Comparison of ENCODE assay signal across 21 cellular contexts in the genomic region with DNA sequence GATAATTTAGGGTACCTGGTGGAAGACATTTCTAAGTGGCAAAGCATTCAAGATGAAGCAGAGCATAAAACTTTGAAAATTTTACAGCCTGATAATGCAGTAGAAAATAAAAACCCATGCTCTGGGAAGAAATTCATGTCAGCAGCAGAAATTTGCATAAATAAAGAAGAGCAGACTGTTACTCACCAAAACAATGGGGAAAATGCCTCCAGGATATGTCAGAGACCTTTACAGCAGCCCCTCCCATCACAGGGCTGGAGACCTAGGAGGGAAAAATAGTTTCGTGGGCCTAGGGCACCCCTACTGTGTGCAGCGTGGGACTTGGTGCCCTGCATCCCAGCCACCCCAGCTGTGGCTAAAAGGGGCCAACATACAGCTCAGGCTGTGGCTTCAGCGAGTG. TPM values are rescaled to one million over a fixed set of nuclear protein-coding genes. Genes with fewer than 3 reads are reported as not detected.
"Had no signal": no experiment of that assay in that cellular context is flagged by ENCODE, and none has a peak within 500 bp of the region (broad histone marks: within the 10 kb centered on the region; RNA-seq: fewer than 3 reads in every experiment).

No MANE protein-coding gene starts in this region.

- H3K27ac ChIP-seq: esophagus squamous epithelium, hepatocyte, left ventricle myocardium inferior, lower lobe of right lung, neural progenitor cell, ovary, right atrium auricular region had no signal

- H3K27ac Mint-ChIP-seq: dendritic cell treated with granulocyte-macrophage colony-stimulating factor and Interleukin-4, amounts not matched to agents 40 ng/mL and 50 ng/mL, for 4 days; effector memory CD8-positive, alpha-beta T cell; memory B cell; natural killer cell treated with Interleukin-12 subunit alpha and Interleukin-12 subunit beta and Interleukin-15 and Interleukin-18, amount 100 ng/mL, for 72 hours; neural progenitor cell had no signal

- H3K9me3 ChIP-seq: esophagus squamous epithelium, left ventricle myocardium inferior, lower lobe of right lung, ovary, right atrium auricular region had no signal

- H3K36me3 Mint-ChIP-seq: memory B cell; natural killer cell treated with Interleukin-12 subunit alpha and Interleukin-12 subunit beta and Interleukin-15 and Interleukin-18, amount 100 ng/mL, for 72 hours; neural progenitor cell had no signal

- ATAC-seq: effector memory CD8-positive, alpha-beta T cell; left cardiac atrium; lower lobe of right lung; natural killer cell treated with Interleukin-12 subunit alpha and Interleukin-12 subunit beta and Interleukin-15 and Interleukin-18, amount 100 ng/mL, for 72 hours had no signal

- DNase-seq: effector memory CD8-positive, alpha-beta T cell; esophagus squamous epithelium; foreskin melanocyte; head of caudate nucleus; kidney; left cardiac atrium; left ventricle myocardium inferior; lower lobe of right lung; midbrain; nucleus accumbens; ovary; small intestine; stimulated activated CD4-positive, alpha-beta T cell treated with anti-CD3 and anti-CD28 coated beads, Interleukin-12 subunit alpha, Interleukin-12 subunit beta, amount 100 ng/mL, for 4 hours; stimulated activated naive CD4-positive, alpha-beta T cell treated with Interleukin-2 at 50 U/mL for 16 hours; trophoblast cell had no signal

- H3K4me3 ChIP-seq: esophagus squamous epithelium, hepatocyte, left ventricle myocardium inferior, lower lobe of right lung, neural progenitor cell, ovary, right atrium auricular region had no signal

- H3K4me1 Mint-ChIP-seq: memory B cell had no signal

- H3K27me3 ChIP-seq: hepatocyte, ovary, right atrium auricular region had no signal

- H3K36me3 ChIP-seq: esophagus squamous epithelium, left ventricle myocardium inferior, lower lobe of right lung, neural progenitor cell, ovary, right atrium auricular region had no signal

- H3K9me3 Mint-ChIP-seq: dendritic cell treated with granulocyte-macrophage colony-stimulating factor and Interleukin-4, amounts not matched to agents 40 ng/mL and 50 ng/mL, for 4 days; effector memory CD8-positive, alpha-beta T cell; natural killer cell treated with Interleukin-12 subunit alpha and Interleukin-12 subunit beta and Interleukin-15 and Interleukin-18, amount 100 ng/mL, for 72 hours had no signal

- H3K4me3 Mint-ChIP-seq: dendritic cell treated with granulocyte-macrophage colony-stimulating factor and Interleukin-4, amounts not matched to agents 40 ng/mL and 50 ng/mL, for 4 days; effector memory CD8-positive, alpha-beta T cell; memory B cell; natural killer cell treated with Interleukin-12 subunit alpha and Interleukin-12 subunit beta and Interleukin-15 and Interleukin-18, amount 100 ng/mL, for 72 hours; neural progenitor cell had no signal

RNA-seq across cellular contexts. Expression of gene DKK3, which starts 5.3 kb away (rescaled TPM):
- total RNA-seq: natural killer cell treated with Interleukin-12 subunit alpha and Interleukin-12 subunit beta and Interleukin-15 and Interleukin-18, amount 100 ng/mL, for 72 hours had no signal
